Comparison of ENCODE assay signal across 10 cellular contexts in the genomic region with DNA sequence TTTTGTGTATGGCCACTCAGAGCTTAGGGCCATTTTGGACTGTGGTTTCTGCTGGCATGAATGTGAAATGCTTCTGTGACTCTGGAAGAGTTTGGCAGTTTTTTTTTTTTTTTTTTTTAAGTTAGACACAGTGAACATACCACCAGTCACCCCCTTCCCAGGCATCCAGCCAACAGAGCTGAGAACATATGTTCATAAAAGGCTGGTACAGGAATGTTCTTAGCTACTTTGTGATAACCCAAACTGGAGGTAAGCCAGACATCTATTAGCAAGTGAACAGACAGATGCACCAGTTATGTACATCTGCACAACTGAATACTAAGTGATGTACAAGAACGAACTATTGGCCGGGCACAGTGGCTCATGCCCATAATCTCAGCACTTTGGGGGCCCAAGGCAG.
DNase-seq lines count a peak whose midpoint lies in the region; ATAC-seq lines count a peak whose summit lies in the region.
"Had no signal": no experiment of that assay in that cellular context is flagged by ENCODE, and none has a peak within 500 bp of the region (broad histone marks: within the 10 kb centered on the region; RNA-seq: fewer than 3 reads in every experiment).

No MANE protein-coding gene starts in this region.

- DNase-seq in DMS 273 treated with DMSO at 0.1 percent for 48 hours (lab: John Stamatoyannopoulos, UW) (peak; percentile 96), NCI-H2171 treated with DMSO at 0.1 percent for 48 hours (lab: John Stamatoyannopoulos, UW) (peak; percentile 98), epidermal melanocyte (ENCODE audit: insufficient read length, low spot score) (peak; percentile 43), non-pigmented ciliary epithelial cell (ENCODE audit: low read depth) (peak; percentile 59), posterior vena cava (ENCODE audit: low spot score) (no peak), NOMO-1 treated with DMSO at 0.1 percent for 48 hours (lab: John Stamatoyannopoulos, UW; ENCODE audit: unreplicated experiment) (no peak)
- DNase-seq in stimulated activated CD4-positive, alpha-beta T cell treated with anti-CD3 and anti-CD28 coated beads, Interleukin-2, amount 100 ng/mL, for 48 hours: no peak
- DNase-seq: activated naive CD8-positive, alpha-beta T cell treated with anti-CD3 and anti-CD28 coated beads, Interleukin-2, amount 10 ng/mL, durations not matched to agents 7 days and 5 days had no signal

- intact Hi-C loops in posterior vena cava (cut with DNase I): no loop called here

- no peak for ATAC-seq in GM18867 (IDR thresholded peaks at IDR 0.05; ENCODE audit: unreplicated experiment)
- ATAC-seq: HCT116 had no signal

Comparison
In these comparisons a context has a peak if more than half of its experiments do, and no peak if none do; other contexts are left out.
1. DNase-seq: peak in DMS 273 treated with DMSO at 0.1 percent for 48 hours (single experiment), NCI-H2171 treated with DMSO at 0.1 percent for 48 hours (single experiment), epidermal melanocyte (single experiment) and non-pigmented ciliary epithelial cell (single experiment); none in stimulated activated CD4-positive, alpha-beta T cell treated with anti-CD3 and anti-CD28 coated beads, Interleukin-2, amount 100 ng/mL, for 48 hours (0 of 2), posterior vena cava (single experiment) and NOMO-1 treated with DMSO at 0.1 percent for 48 hours (single experiment).